25 cellular contexts compared by ENCODE assay signal in genomic region chr10:126434235-126434634, GRCh38. TPM values are rescaled to one million over a fixed set of nuclear protein-coding genes. Genes with fewer than 3 reads are reported as not detected.
A peak's percentile ranks its signal among the peaks of the same experiment; 100 is the strongest.
DNase-seq lines count a peak whose midpoint lies in the region; ATAC-seq and TF ChIP-seq lines count a peak whose summit lies in the region.
"Had no signal": no experiment of that assay in that cellular context is flagged by ENCODE, and none has a peak within 500 bp of the region (broad histone marks: within the 10 kb centered on the region; RNA-seq: fewer than 3 reads in every experiment).

No MANE protein-coding gene starts in this region.

- CTCF ChIA-PET in SK-N-SH (lab: Yijun Ruan, JAX): interaction anchor here (1.3 to 2.1 kb wide), 2 partner anchors 69 to 70 kb away, joined by 3 to 6 read pairs; no protein-coding TSS in a partner anchor
- CTCF ChIA-PET in PC-9 (lab: Charles Lee): no interaction called here

- H4K8ac ChIP-seq in trophoblast cell (ENCODE audit: low read depth, low read length): no peak overlapping the region

- no peaks in the 10 kb centered on the region for H3K36me3 ChIP-seq in SK-N-SH (replicated peaks in 1 of 2; ENCODE audit: control insufficient read depth in 1 of 2, insufficient read depth in 2 of 2, low read length in 1 of 2)
- no peaks in the 10 kb centered on the region for H3K36me3 ChIP-seq in PC-9 (ENCODE audit: low read depth)
- H3K36me3 ChIP-seq in esophagus muscularis mucosa: no peaks in the 10 kb centered on the region
- H3K36me3 ChIP-seq in trophoblast cell (ENCODE audit: control insufficient read depth in 1 of 2, insufficient read depth in 2 of 2, low read length in 2 of 2): no peaks in the 10 kb centered on the region
- H3K36me3 ChIP-seq: BE2C, BLaER1 had no signal

- no peak overlapping the region for H3K4me3 Mint-ChIP-seq in activated T-helper 1 cell treated with anti-CD3 and anti-CD28 coated beads, Interleukin-12 subunit alpha, Interleukin-12 subunit beta, Interleukin-2, Interleukin-4 antibody, amounts not matched to agents 30 ng/mL and 10 ng/mL and 1 ng/mL, durations not matched to agents 14 hours and 24 hours and 36 hours
- H3K4me3 Mint-ChIP-seq: CD14-positive monocyte; CD4-positive, alpha-beta memory T cell; CD4-positive, CD25-positive, alpha-beta regulatory T cell had no signal

- H3K27ac ChIP-seq in SK-N-SH (ENCODE audit: low read depth in 2 of 2, low read length in 1 of 2) (no peak overlapping the region), PC-9 (peak overlapping the region; percentile 85), esophagus muscularis mucosa (replicated peaks in 1 of 4) (no peak overlapping the region), trophoblast cell (ENCODE audit: low read depth, low read length) (no peak overlapping the region)
- H3K27ac ChIP-seq: BLaER1 had no signal

- no peak overlapping the region for H3K14ac ChIP-seq in trophoblast cell (ENCODE audit: low read length)

- intact Hi-C loops in PC-9 (cut with micrococcal nuclease; ENCODE audit: unreplicated experiment): no loop called here
- intact Hi-C loops in esophagus muscularis mucosa (cut with DNase I): no loop called here
- intact Hi-C loops in head of caudate nucleus (cut with DNase I): no loop called here
- intact Hi-C loops in activated T-helper 1 cell treated with anti-CD3 and anti-CD28 coated beads, Interleukin-12 subunit alpha, Interleukin-12 subunit beta, Interleukin-2, Interleukin-4 antibody, amounts not matched to agents 30 ng/mL and 10 ng/mL and 1 ng/mL, durations not matched to agents 14 hours and 24 hours and 36 hours (cut with micrococcal nuclease): no loop called here

- no peaks in the 10 kb centered on the region for H3K27me3 Mint-ChIP-seq in activated T-helper 1 cell treated with anti-CD3 and anti-CD28 coated beads, Interleukin-12 subunit alpha, Interleukin-12 subunit beta, Interleukin-2, Interleukin-4 antibody, amounts not matched to agents 30 ng/mL and 10 ng/mL and 1 ng/mL, durations not matched to agents 14 hours and 24 hours and 36 hours (ENCODE audit: insufficient read depth)

- ATAC-seq in SK-N-SH treated with all-trans-retinoic acid at 6 μM for 48 hours: no peak

- H3K18ac ChIP-seq in trophoblast cell (ENCODE audit: low read length): no peak overlapping the region

- H2AFZ ChIP-seq in SK-N-SH (ENCODE audit: low read depth) (no peak overlapping the region), PC-9 (no peak overlapping the region), trophoblast cell (ENCODE audit: insufficient read depth, low read length, poor library complexity) (no peak overlapping the region)

- TF ChIP-seq CTCF in SK-N-SH (IDR thresholded peaks at IDR 0.05): no peak
- no peak for TF ChIP-seq CTCF in PC-9 (conservative IDR thresholded peaks at IDR 0.05)
- TF ChIP-seq CTCF in esophagus muscularis mucosa (IDR thresholded peaks at IDR 0.05): no peak

- H4K91ac ChIP-seq in trophoblast cell (ENCODE audit: low read depth, low read length): no peak overlapping the region

- H3K9me3 ChIP-seq in SK-N-SH: no peaks in the 10 kb centered on the region
- H3K9me3 ChIP-seq in PC-9 (ENCODE audit: insufficient read depth, low read depth): peaks cover 2% of the 10 kb centered on the region
- H3K9me3 ChIP-seq in esophagus muscularis mucosa: peaks cover 0 to 6% (median 2%) of the 10 kb centered on the region in 4 donors
- peaks cover 3% of the 10 kb centered on the region for H3K9me3 ChIP-seq in trophoblast cell (ENCODE audit: insufficient read depth, low read depth, low read length)
- H3K9me3 ChIP-seq: BE2C had no signal

- H3K4me1 Mint-ChIP-seq in activated T-helper 1 cell treated with anti-CD3 and anti-CD28 coated beads, Interleukin-12 subunit alpha, Interleukin-12 subunit beta, Interleukin-2, Interleukin-4 antibody, amounts not matched to agents 30 ng/mL and 10 ng/mL and 1 ng/mL, durations not matched to agents 14 hours and 24 hours and 36 hours (ENCODE audit: low read depth): no peaks in the 10 kb centered on the region
- H3K4me1 Mint-ChIP-seq: CD14-positive monocyte had no signal

- H3K9ac ChIP-seq in SK-N-SH (no peak overlapping the region), trophoblast cell (ENCODE audit: low read length) (no peak overlapping the region)
- H3K9ac ChIP-seq: BLaER1 had no signal

- H3F3A ChIP-seq in SK-N-SH (replicated peaks; ENCODE audit: insufficient read depth) (no peaks in the 10 kb centered on the region), PC-9 (ENCODE audit: insufficient read depth, low read depth) (peaks cover 7% of the 10 kb centered on the region; the same call in 1 of the 2 replicates)

- H3K79me1 ChIP-seq in trophoblast cell (ENCODE audit: low read length): no peaks in the 10 kb centered on the region

- H3K23ac ChIP-seq in trophoblast cell (ENCODE audit: low read length): no peak overlapping the region

- DNase-seq in SK-N-SH (no peak), PC-9 (no peak), esophagus muscularis mucosa (ENCODE audit: extremely low spot score) (peak; percentile 66), trophoblast cell (peak; percentile 54 to 86), GF-D8 (lab: John Stamatoyannopoulos, UW) (no peak), head of caudate nucleus (no peak)
- DNase-seq in activated T-helper 1 cell treated with anti-CD3 and anti-CD28 coated beads, Interleukin-12 subunit alpha, Interleukin-12 subunit beta, Interleukin-2, Interleukin-4 antibody, amounts not matched to agents 30 ng/mL and 10 ng/mL and 1 ng/mL, durations not matched to agents 14 hours and 24 hours and 36 hours (ENCODE audit: low spot score): no peak
- DNase-seq: 8988T; ACHN; BE2C; C1 segment of cervical spinal cord; CD4-positive, alpha-beta memory T cell; CD4-positive, CD25-positive, alpha-beta regulatory T cell; CD8-positive, alpha-beta memory T cell; COR-L47; DMS 273 treated with DMSO at 0.1 percent for 48 hours; DMS153; DMS79; DND-41; EL; GDM1 had no signal

- BruUV-seq in PC-9 (replicated peaks; lab: Mats Ljungman, UMichigan): no TSS peak

- H2AK5ac ChIP-seq in trophoblast cell (ENCODE audit: low read length): no peak overlapping the region

- H2BK5ac ChIP-seq in trophoblast cell (ENCODE audit: low read depth, low read length, poor library complexity): no peak overlapping the region

- H3K4me1 ChIP-seq in SK-N-SH (ENCODE audit: control insufficient read depth in 1 of 2, insufficient read depth in 2 of 2, low read depth in 1 of 2, low read length in 1 of 2) (peaks cover 0 to 7% of the 10 kb centered on the region in 2 experiments; a peak in 1 of 4 replicates), PC-9 (replicated peaks; ENCODE audit: insufficient read depth) (peaks cover 27% of the 10 kb centered on the region), esophagus muscularis mucosa (no peaks in the 10 kb centered on the region), trophoblast cell (ENCODE audit: control insufficient read depth in 1 of 2, insufficient read depth in 2 of 2, low read length in 2 of 2) (peaks cover 0 to 6% of the 10 kb centered on the region in 2 experiments)
- H3K4me1 ChIP-seq: BE2C had no signal

- H3K9me3 Mint-ChIP-seq in activated T-helper 1 cell treated with anti-CD3 and anti-CD28 coated beads, Interleukin-12 subunit alpha, Interleukin-12 subunit beta, Interleukin-2, Interleukin-4 antibody, amounts not matched to agents 30 ng/mL and 10 ng/mL and 1 ng/mL, durations not matched to agents 14 hours and 24 hours and 36 hours: peaks cover 7% of the 10 kb centered on the region

- H3K36me3 Mint-ChIP-seq in activated T-helper 1 cell treated with anti-CD3 and anti-CD28 coated beads, Interleukin-12 subunit alpha, Interleukin-12 subunit beta, Interleukin-2, Interleukin-4 antibody, amounts not matched to agents 30 ng/mL and 10 ng/mL and 1 ng/mL, durations not matched to agents 14 hours and 24 hours and 36 hours (ENCODE audit: low read depth): no peaks in the 10 kb centered on the region
- H3K36me3 Mint-ChIP-seq: CD14-positive monocyte; CD4-positive, alpha-beta memory T cell; CD4-positive, CD25-positive, alpha-beta regulatory T cell; CD8-positive, alpha-beta memory T cell had no signal

- TF ChIP-seq RAD21 in SK-N-SH (IDR thresholded peaks at IDR 0.05; ENCODE audit: low read length): no peak

- no peak for TF ChIP-seq POLR2A in esophagus muscularis mucosa (IDR thresholded peaks at IDR 0.05; ENCODE audit: low read depth)

- H4K20me1 ChIP-seq in SK-N-SH (ENCODE audit: insufficient read depth) (no peaks in the 10 kb centered on the region), PC-9 (ENCODE audit: insufficient read depth) (no peaks in the 10 kb centered on the region)
- H4K20me1 ChIP-seq: BLaER1 had no signal

- no peak overlapping the region for H2BK12ac ChIP-seq in trophoblast cell (ENCODE audit: low read length)

- H3K4me3 ChIP-seq in SK-N-SH (ENCODE audit: low read depth in 2 of 2, low read length in 1 of 2) (no peak overlapping the region), PC-9 (no peak overlapping the region), esophagus muscularis mucosa (no peak overlapping the region), trophoblast cell (ENCODE audit: low read depth, low read length) (no peak overlapping the region)
- H3K4me3 ChIP-seq: BLaER1 had no signal

- H2BK120ac ChIP-seq in trophoblast cell (ENCODE audit: insufficient read depth, low read length, poor library complexity): no peak overlapping the region

- POLR2A ChIA-PET in SK-N-SH (lab: Yijun Ruan, JAX): no interaction called here
- POLR2A ChIA-PET in PC-9 (lab: Charles Lee; ENCODE audit: unreplicated experiment): no interaction called here

- no peak overlapping the region for H3K27ac Mint-ChIP-seq in activated T-helper 1 cell treated with anti-CD3 and anti-CD28 coated beads, Interleukin-12 subunit alpha, Interleukin-12 subunit beta, Interleukin-2, Interleukin-4 antibody, amounts not matched to agents 30 ng/mL and 10 ng/mL and 1 ng/mL, durations not matched to agents 14 hours and 24 hours and 36 hours
- H3K27ac Mint-ChIP-seq: CD14-positive monocyte; CD4-positive, CD25-positive, alpha-beta regulatory T cell had no signal

- no peak overlapping the region for H3K4ac ChIP-seq in trophoblast cell (ENCODE audit: low read depth, low read length)

- no peaks in the 10 kb centered on the region for H3K27me3 ChIP-seq in SK-N-SH (ENCODE audit: insufficient read depth)
- no peaks in the 10 kb centered on the region for H3K27me3 ChIP-seq in PC-9 (ENCODE audit: insufficient read depth, low read depth)
- peaks cover 0 to 6% (median 0%) of the 10 kb centered on the region in 4 donors for H3K27me3 ChIP-seq in esophagus muscularis mucosa
- no peaks in the 10 kb centered on the region for H3K27me3 ChIP-seq in trophoblast cell (ENCODE audit: insufficient read depth, low read length)
- H3K27me3 ChIP-seq: BE2C, BLaER1 had no signal

- H3K79me2 ChIP-seq in SK-N-SH (ENCODE audit: insufficient read depth): no peaks in the 10 kb centered on the region
- no peaks in the 10 kb centered on the region for H3K79me2 ChIP-seq in PC-9 (ENCODE audit: low read depth)
- no peaks in the 10 kb centered on the region for H3K79me2 ChIP-seq in trophoblast cell (ENCODE audit: control insufficient read depth, insufficient read depth, low read length, poor library complexity)

- H3K9me2 ChIP-seq in SK-N-SH (no peaks in the 10 kb centered on the region), PC-9 (ENCODE audit: insufficient read depth) (no peaks in the 10 kb centered on the region)

- WGBS in SK-N-SH (ENCODE audit: low lambda C conversion rate): 30% methylated on average over 5 of the region's 5 CpGs
- 77% methylated on average over 5 of the region's 5 CpGs for WGBS in esophagus muscularis mucosa
- no CpG with 5 or more reads among the region's 5 CpGs for WGBS in trophoblast cell (ENCODE audit: extremely low coverage, insufficient coverage, insufficient read length)

- H3K4me2 ChIP-seq in SK-N-SH (no peak overlapping the region), PC-9 (peak overlapping the region; percentile 52), trophoblast cell (ENCODE audit: low read length) (no peak overlapping the region)
- H3K4me2 ChIP-seq: BLaER1 had no signal

- H4K12ac ChIP-seq in trophoblast cell (ENCODE audit: low read depth, low read length): no peak overlapping the region

- TF ChIP-seq EP300 in SK-N-SH (IDR thresholded peaks at IDR 0.05; ENCODE audit: borderline replicate concordance in 1 of 2, low read depth in 1 of 2, low read length in 1 of 2): peak in 1 of 2 experiments; percentile 51; a peak in 1 of 4 replicates
- no peak for TF ChIP-seq EP300 in esophagus muscularis mucosa (IDR thresholded peaks at IDR 0.05)

RNA-seq across cellular contexts. Expression of gene ADAM12, which starts 46.0 kb away (rescaled TPM):
- polyA plus RNA-seq in SK-N-SH (2012; rRNA removed): 24.0 and 25.0 TPM in 2 replicates
- polyA plus RNA-seq in SK-N-SH (2012; cell fraction: cytosol; rRNA removed): 29.1 and 32.7 TPM in 2 replicates
- polyA plus RNA-seq in SK-N-SH (2012; cell fraction: nucleus; rRNA removed): 26.1 and 36.9 TPM in 2 replicates
- 15.6 and 16.8 TPM in 2 replicates for total RNA-seq in PC-9 (2021)
- 1 to 10 TPM in 2 of 4 donors, under 1 TPM in 2; under 0.01 to 1.3 (median 1.0) TPM for total RNA-seq in esophagus muscularis mucosa
- 4.1 TPM in 2 replicates for polyA plus RNA-seq in trophoblast cell (2013)
- total RNA-seq in activated T-helper 1 cell treated with anti-CD3 and anti-CD28 coated beads, Interleukin-12 subunit alpha, Interleukin-12 subunit beta, Interleukin-2, Interleukin-4 antibody, amounts not matched to agents 30 ng/mL and 10 ng/mL and 1 ng/mL, durations not matched to agents 14 hours and 24 hours and 36 hours: not detected in 2 replicates
- total RNA-seq: G401 had no signal
- polyA plus RNA-seq: CD14-positive monocyte had no signal

Comparison
In these comparisons a context has a peak if more than half of its experiments do, and no peak if none do; other contexts are left out.
1. DNase-seq: peak in esophagus muscularis mucosa (single experiment) and trophoblast cell (2 of 2); none in SK-N-SH (single experiment), PC-9 (0 of 2), GF-D8 (single experiment), head of caudate nucleus (0 of 42) and activated T-helper 1 cell treated with anti-CD3 and anti-CD28 coated beads, Interleukin-12 subunit alpha, Interleukin-12 subunit beta, Interleukin-2, Interleukin-4 antibody, amounts not matched to agents 30 ng/mL and 10 ng/mL and 1 ng/mL, durations not matched to agents 14 hours and 24 hours and 36 hours (single experiment).